In genomic region chr20:57503035-57503658, GRCh38 we compare ENCODE assay signal across 1 cellular context.
TF ChIP-seq lines count a peak whose summit lies in the region.

No MANE protein-coding gene starts in this region.

TF ChIP-seq in K562, 482 proteins besides CTCF, POLR2A, EP300 and RAD21:
- no peak for TF ChIP-seq NCOA6 (IDR thresholded peaks at IDR 0.05)
- peak; percentile 79 for TF ChIP-seq ZBTB33 (CRISPR knock-in tag; IDR thresholded peaks at IDR 0.05)
